1 cellular context compared by ENCODE assay signal in genomic region chr6:33392168-33392947, GRCh38.
TF ChIP-seq lines count a peak whose summit lies in the region.

No MANE protein-coding gene starts in this region.

TF ChIP-seq in K562, 482 proteins besides CTCF, POLR2A, EP300 and RAD21 (continued from another document and continues in another):
- TF ChIP-seq, protein P1, sequence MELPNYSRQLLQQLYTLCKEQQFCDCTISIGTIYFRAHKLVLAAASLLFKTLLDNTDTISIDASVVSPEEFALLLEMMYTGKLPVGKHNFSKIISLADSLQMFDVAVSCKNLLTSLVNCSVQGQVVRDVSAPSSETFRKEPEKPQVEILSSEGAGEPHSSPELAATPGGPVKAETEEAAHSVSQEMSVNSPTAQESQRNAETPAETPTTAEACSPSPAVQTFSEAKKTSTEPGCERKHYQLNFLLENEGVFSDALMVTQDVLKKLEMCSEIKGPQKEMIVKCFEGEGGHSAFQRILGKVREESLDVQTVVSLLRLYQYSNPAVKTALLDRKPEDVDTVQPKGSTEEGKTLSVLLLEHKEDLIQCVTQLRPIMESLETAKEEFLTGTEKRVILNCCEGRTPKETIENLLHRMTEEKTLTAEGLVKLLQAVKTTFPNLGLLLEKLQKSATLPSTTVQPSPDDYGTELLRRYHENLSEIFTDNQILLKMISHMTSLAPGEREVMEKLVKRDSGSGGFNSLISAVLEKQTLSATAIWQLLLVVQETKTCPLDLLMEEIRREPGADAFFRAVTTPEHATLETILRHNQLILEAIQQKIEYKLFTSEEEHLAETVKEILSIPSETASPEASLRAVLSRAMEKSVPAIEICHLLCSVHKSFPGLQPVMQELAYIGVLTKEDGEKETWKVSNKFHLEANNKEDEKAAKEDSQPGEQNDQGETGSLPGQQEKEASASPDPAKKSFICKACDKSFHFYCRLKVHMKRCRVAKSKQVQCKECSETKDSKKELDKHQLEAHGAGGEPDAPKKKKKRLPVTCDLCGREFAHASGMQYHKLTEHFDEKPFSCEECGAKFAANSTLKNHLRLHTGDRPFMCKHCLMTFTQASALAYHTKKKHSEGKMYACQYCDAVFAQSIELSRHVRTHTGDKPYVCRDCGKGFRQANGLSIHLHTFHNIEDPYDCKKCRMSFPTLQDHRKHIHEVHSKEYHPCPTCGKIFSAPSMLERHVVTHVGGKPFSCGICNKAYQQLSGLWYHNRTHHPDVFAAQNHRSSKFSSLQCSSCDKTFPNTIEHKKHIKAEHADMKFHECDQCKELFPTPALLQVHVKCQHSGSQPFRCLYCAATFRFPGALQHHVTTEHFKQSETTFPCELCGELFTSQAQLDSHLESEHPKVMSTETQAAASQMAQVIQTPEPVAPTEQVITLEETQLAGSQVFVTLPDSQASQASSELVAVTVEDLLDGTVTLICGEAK (IDR thresholded peaks at IDR 0.05), result 0 out of 2 replicates have a peak, but pooled peaks have one; percentile 11
- TF ChIP-seq, protein P1 (CRISPR knock-in tag; IDR thresholded peaks at IDR 0.05), result no peak
- TF ChIP-seq FOXK2 (conservative IDR thresholded peaks at IDR 0.05 in 1 of 2, IDR thresholded peaks at IDR 0.05 in 1 of 2; ENCODE audit: low read depth in 2 of 2), result peak; percentile 78 to 85; a peak in 3 of 4 replicates
- TF ChIP-seq THRAP3 (IDR thresholded peaks at IDR 0.05; ENCODE audit: borderline replicate concordance), result peak; percentile 16; the same call in 1 of the 2 replicates
- TF ChIP-seq LEF1 (IDR thresholded peaks at IDR 0.05), result 0 out of 2 replicates have a peak, but pooled peaks have one; percentile 33
- no peak for TF ChIP-seq PML (IDR thresholded peaks at IDR 0.05; ENCODE audit: low read length)
- no peak for TF ChIP-seq PCBP1 (IDR thresholded peaks at IDR 0.05; ENCODE audit: low read depth, low read length, poor library complexity, severe bottlenecking)
- TF ChIP-seq, protein P2, sequence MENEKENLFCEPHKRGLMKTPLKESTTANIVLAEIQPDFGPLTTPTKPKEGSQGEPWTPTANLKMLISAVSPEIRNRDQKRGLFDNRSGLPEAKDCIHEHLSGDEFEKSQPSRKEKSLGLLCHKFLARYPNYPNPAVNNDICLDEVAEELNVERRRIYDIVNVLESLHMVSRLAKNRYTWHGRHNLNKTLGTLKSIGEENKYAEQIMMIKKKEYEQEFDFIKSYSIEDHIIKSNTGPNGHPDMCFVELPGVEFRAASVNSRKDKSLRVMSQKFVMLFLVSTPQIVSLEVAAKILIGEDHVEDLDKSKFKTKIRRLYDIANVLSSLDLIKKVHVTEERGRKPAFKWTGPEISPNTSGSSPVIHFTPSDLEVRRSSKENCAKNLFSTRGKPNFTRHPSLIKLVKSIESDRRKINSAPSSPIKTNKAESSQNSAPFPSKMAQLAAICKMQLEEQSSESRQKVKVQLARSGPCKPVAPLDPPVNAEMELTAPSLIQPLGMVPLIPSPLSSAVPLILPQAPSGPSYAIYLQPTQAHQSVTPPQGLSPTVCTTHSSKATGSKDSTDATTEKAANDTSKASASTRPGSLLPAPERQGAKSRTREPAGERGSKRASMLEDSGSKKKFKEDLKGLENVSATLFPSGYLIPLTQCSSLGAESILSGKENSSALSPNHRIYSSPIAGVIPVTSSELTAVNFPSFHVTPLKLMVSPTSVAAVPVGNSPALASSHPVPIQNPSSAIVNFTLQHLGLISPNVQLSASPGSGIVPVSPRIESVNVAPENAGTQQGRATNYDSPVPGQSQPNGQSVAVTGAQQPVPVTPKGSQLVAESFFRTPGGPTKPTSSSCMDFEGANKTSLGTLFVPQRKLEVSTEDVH (IDR thresholded peaks at IDR 0.05; ENCODE audit: low read depth, partially characterized antibody), result no peak
- TF ChIP-seq NFIC (IDR thresholded peaks at IDR 0.05), result no peak; the same call in 1 of the 2 replicates
- no peak for TF ChIP-seq HDAC6 (IDR thresholded peaks at IDR 0.05; ENCODE audit: low read depth, low read length)
- peak; percentile 87; the same call in 1 of the 2 replicates for TF ChIP-seq NR1H2 (CRISPR knock-in tag; IDR thresholded peaks at IDR 0.05)
- 0 out of 2 replicates have a peak, but pooled peaks have one; percentile 10 for TF ChIP-seq ZC3H4 (CRISPR knock-in tag; IDR thresholded peaks at IDR 0.05; ENCODE audit: borderline replicate concordance)
- TF ChIP-seq, protein P3, sequence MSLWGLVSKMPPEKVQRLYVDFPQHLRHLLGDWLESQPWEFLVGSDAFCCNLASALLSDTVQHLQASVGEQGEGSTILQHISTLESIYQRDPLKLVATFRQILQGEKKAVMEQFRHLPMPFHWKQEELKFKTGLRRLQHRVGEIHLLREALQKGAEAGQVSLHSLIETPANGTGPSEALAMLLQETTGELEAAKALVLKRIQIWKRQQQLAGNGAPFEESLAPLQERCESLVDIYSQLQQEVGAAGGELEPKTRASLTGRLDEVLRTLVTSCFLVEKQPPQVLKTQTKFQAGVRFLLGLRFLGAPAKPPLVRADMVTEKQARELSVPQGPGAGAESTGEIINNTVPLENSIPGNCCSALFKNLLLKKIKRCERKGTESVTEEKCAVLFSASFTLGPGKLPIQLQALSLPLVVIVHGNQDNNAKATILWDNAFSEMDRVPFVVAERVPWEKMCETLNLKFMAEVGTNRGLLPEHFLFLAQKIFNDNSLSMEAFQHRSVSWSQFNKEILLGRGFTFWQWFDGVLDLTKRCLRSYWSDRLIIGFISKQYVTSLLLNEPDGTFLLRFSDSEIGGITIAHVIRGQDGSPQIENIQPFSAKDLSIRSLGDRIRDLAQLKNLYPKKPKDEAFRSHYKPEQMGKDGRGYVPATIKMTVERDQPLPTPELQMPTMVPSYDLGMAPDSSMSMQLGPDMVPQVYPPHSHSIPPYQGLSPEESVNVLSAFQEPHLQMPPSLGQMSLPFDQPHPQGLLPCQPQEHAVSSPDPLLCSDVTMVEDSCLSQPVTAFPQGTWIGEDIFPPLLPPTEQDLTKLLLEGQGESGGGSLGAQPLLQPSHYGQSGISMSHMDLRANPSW (CRISPR knock-in tag; IDR thresholded peaks at IDR 0.05), result no peak
- no peak for TF ChIP-seq MLLT1 (IDR thresholded peaks at IDR 0.05)
- TF ChIP-seq PHF20 (IDR thresholded peaks at IDR 0.05; ENCODE audit: partially characterized antibody), result no peak
- TF ChIP-seq FOXO4 (CRISPR knock-in tag; IDR thresholded peaks at IDR 0.05), result no peak
- no peak for TF ChIP-seq BMI1 (IDR thresholded peaks at IDR 0.05; ENCODE audit: low read length)
- peak in 1 of 2 experiments; percentile 70; a peak in 3 of 4 replicates for TF ChIP-seq KDM1A (IDR thresholded peaks at IDR 0.05)
- TF ChIP-seq XRCC5 (IDR thresholded peaks at IDR 0.05; ENCODE audit: low read depth, low read length), result no peak
- no peak for TF ChIP-seq ZKSCAN8 (CRISPR knock-in tag; IDR thresholded peaks at IDR 0.05)
- TF ChIP-seq ZNF316 (IDR thresholded peaks at IDR 0.05), result peak; percentile 0; the same call in 1 of the 2 replicates
- no peak for TF ChIP-seq ZBTB12 (CRISPR knock-in tag; IDR thresholded peaks at IDR 0.05)
- TF ChIP-seq DDX20 (tag; IDR thresholded peaks at IDR 0.05; ENCODE audit: low read depth), result no peak
- TF ChIP-seq, protein P4, sequence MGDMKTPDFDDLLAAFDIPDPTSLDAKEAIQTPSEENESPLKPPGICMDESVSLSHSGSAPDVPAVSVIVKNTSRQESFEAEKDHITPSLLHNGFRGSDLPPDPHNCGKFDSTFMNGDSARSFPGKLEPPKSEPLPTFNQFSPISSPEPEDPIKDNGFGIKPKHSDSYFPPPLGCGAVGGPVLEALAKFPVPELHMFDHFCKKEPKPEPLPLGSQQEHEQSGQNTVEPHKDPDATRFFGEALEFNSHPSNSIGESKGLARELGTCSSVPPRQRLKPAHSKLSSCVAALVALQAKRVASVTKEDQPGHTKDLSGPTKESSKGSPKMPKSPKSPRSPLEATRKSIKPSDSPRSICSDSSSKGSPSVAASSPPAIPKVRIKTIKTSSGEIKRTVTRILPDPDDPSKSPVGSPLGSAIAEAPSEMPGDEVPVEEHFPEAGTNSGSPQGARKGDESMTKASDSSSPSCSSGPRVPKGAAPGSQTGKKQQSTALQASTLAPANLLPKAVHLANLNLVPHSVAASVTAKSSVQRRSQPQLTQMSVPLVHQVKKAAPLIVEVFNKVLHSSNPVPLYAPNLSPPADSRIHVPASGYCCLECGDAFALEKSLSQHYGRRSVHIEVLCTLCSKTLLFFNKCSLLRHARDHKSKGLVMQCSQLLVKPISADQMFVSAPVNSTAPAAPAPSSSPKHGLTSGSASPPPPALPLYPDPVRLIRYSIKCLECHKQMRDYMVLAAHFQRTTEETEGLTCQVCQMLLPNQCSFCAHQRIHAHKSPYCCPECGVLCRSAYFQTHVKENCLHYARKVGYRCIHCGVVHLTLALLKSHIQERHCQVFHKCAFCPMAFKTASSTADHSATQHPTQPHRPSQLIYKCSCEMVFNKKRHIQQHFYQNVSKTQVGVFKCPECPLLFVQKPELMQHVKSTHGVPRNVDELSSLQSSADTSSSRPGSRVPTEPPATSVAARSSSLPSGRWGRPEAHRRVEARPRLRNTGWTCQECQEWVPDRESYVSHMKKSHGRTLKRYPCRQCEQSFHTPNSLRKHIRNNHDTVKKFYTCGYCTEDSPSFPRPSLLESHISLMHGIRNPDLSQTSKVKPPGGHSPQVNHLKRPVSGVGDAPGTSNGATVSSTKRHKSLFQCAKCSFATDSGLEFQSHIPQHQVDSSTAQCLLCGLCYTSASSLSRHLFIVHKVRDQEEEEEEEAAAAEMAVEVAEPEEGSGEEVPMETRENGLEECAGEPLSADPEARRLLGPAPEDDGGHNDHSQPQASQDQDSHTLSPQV (IDR thresholded peaks at IDR 0.05), result 0 out of 2 replicates have a peak, but pooled peaks have one; percentile 33
- no peak for TF ChIP-seq ZNF197 (CRISPR knock-in tag; IDR thresholded peaks at IDR 0.05; ENCODE audit: low read depth)
- TF ChIP-seq ATF6 (CRISPR knock-in tag; IDR thresholded peaks at IDR 0.05), result 0 out of 2 replicates have a peak, but pooled peaks have one; percentile 84
- no peak for TF ChIP-seq ZBTB8A (IDR thresholded peaks at IDR 0.05; ENCODE audit: partially characterized antibody)
- peak in 1 of 2 experiments; percentile 72; a peak in 1 of 4 replicates for TF ChIP-seq HDAC1 (IDR thresholded peaks at IDR 0.05)
- TF ChIP-seq TAL1 (IDR thresholded peaks at IDR 0.05), result 0 out of 2 replicates have a peak, but pooled peaks have one; percentile 2
